In genomic region chr6:168902075-168902474, GRCh38 we compare ENCODE assay signal across 6 cellular contexts.
"Had no signal": no experiment of that assay in that cellular context is flagged by ENCODE, and none has a peak within 500 bp of the region (broad histone marks: within the 10 kb centered on the region; RNA-seq: fewer than 3 reads in every experiment).

No MANE protein-coding gene starts in this region.

- DNase-seq: IMR-90, KBM-7 had no signal

- ATAC-seq: HepG2, K562 had no signal

- FAIRE-seq: HepG2, HTR-8/SVneo, K562 had no signal

- H3K4me3 ChIP-seq: K562 had no signal

- H3K27ac ChIP-seq: HL-60 had no signal
